ENCODE assay signal across 1 cellular context in the genomic region with DNA sequence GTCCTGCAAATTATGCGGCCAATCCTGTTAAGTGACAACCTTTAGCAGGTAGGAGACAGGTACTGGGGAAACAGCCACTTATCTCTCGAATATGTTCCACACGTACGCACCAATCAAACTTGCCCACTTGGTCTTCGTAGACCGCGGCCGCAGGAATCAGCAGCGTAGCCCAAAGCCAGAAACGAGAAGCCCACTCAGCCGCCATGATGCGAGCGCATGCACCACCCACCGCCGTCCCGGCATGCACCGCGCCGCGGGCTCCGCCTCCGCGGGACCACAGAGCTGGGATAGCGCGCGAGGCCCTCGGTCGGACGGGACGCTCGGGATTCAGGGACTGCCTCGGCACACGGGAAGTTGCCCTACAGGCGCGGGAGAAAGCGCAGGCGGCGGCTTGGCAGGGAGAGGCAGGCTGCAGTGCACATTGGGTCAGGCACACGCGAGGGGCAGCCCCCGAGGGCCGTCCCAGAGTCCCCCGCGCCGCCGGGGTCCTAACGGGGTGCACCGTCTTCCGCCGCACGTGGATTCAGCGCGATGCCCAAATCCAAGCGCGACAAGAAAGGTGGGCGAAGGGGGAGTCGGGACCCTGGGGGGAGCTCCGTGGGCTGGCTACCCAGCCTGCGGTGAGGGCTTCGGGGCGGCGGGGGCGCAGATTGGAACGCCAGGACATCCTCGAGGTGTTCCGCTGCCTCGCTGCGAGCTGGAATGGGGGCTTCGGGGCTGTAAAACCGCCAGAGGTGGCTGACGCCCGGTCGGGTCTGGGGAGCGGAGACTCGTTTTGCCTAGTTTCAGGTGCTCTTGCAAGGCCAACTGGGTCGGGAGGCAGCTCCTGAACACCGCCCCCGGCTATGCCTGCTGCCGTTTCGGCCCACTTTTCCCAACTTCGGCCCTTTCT.
TF ChIP-seq lines count a peak whose summit lies in the region.

A gene (minus strand): TSS at position 220 of the 892 bp plus-strand sequence. CDS start 15 bp downstream, at position 205.
A gene (plus strand): TSS at position 501 of the 892 bp plus-strand sequence. CDS start 31 bp downstream, at position 532.

TF ChIP-seq in Ishikawa, 13 proteins besides CTCF, POLR2A, EP300 and RAD21 (continued from another document):
- TF ChIP-seq TCF12 (IDR thresholded peaks at IDR 0.05; ENCODE audit: low read depth) (peak; percentile 53), CREB1 (IDR thresholded peaks at IDR 0.05; ENCODE audit: low read depth) (no peak)
